In the genomic region with DNA sequence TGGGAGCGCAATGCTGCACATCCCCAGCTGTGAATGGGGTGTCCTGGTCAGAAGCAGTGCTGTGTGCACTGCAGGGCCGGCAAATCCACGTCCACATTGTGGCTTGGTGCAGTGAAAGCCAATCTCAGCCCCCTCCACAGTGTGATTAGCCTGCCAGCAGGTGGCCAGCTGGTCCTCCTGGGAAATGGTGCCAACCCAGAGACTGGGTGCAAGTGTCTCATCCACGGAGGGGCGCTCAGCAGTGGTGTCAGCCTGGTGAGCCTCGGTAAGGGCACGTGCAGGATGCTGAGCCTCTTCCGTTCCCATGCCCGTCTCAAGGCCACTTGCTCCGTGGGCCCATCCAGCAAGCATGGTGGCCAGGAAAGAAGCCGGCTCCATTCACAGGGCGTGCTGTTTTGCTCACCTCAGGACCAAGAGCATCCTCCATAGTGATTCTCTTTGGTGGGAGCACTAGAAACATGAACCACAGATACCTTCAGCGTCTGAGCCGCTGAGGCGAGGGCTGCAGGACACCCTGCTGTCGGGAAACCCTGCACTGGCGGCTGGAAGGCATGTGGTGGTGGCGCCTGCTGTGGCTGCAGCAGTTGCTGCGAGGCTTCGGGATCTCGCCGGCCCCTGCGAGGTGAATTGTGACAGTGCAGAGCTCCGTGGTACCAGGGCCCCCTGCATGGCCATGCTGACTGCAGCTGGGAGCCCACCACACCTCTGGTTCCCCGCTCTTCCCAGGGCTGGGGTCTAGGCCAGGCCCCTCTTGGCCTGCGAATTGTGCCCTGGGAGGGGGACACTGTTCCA, we compare ENCODE assay signal across 22 cellular contexts.
"Had no signal": no experiment of that assay in that cellular context is flagged by ENCODE, and none has a peak within 500 bp of the region (broad histone marks: within the 10 kb centered on the region; RNA-seq: fewer than 3 reads in every experiment).

No MANE protein-coding gene starts in this region.

- H3K4me3 ChIP-seq: tibial artery had no signal

- H3K27me3 Mint-ChIP-seq: activated CD4-positive, alpha-beta memory T cell treated with anti-CD3 and anti-CD28 coated beads for 36 hours had no signal

- H3K27ac Mint-ChIP-seq: activated CD4-positive, alpha-beta memory T cell treated with anti-CD3 and anti-CD28 coated beads for 36 hours; activated T-cell treated with anti-CD3 and anti-CD28 coated beads, Interleukin-2, amount 50 U/mL, for 72 hours had no signal

- H3K4me1 ChIP-seq: parathyroid adenoma had no signal

- H3K9ac ChIP-seq: parathyroid adenoma had no signal

- H3K27me3 ChIP-seq: tibial artery had no signal

- H3K9me3 Mint-ChIP-seq: activated CD4-positive, alpha-beta memory T cell treated with anti-CD3 and anti-CD28 coated beads for 36 hours; activated naive CD4-positive, alpha-beta T cell treated with anti-CD3 and anti-CD28 coated beads, Interleukin-2, amount 50 U/mL, for 72 hours; activated T-cell treated with anti-CD3 and anti-CD28 coated beads, Interleukin-2, amount 50 U/mL, for 72 hours; natural killer cell had no signal

- DNase-seq: activated CD4-positive, alpha-beta memory T cell treated with anti-CD3 and anti-CD28 coated beads for 36 hours; activated CD4-positive, alpha-beta T cell treated with anti-CD3 and anti-CD28 coated beads for 48 hours; activated gamma-delta T cell treated with Interleukin-2 at 50 U/mL for 16 hours; activated T-cell treated with anti-CD3 and anti-CD28 coated beads, Interleukin-2, amount 50 U/mL, for 72 hours; aorta; dermis blood vessel endothelial cell; effector CD8-positive, alpha-beta T cell; foreskin melanocyte; left cardiac atrium; midbrain; natural killer cell; right cardiac atrium; stimulated activated CD4-positive, alpha-beta T cell treated with anti-CD3 and anti-CD28 coated beads, Interleukin-12 subunit alpha, Interleukin-12 subunit beta, amount 100 ng/mL, for 4 hours; stimulated activated CD4-positive, alpha-beta T cell treated with anti-CD3 and anti-CD28 coated beads, Interleukin-4, amount 100 ng/mL, for 4 hours; stimulated activated naive CD8-positive, alpha-beta T cell treated with anti-CD3 and anti-CD28 coated beads, Interleukin-15, Interleukin-2, amounts not matched to agents 100 U/mL and 50 U/mL, for 24 hours; substantia nigra; T-helper 2 cell; tibial artery had no signal

- H3K36me3 ChIP-seq: tibial artery had no signal

- ATAC-seq: activated naive CD4-positive, alpha-beta T cell treated with anti-CD3 and anti-CD28 coated beads, Interleukin-2, amount 50 U/mL, for 72 hours; activated T-cell treated with anti-CD3 and anti-CD28 coated beads, Interleukin-2, amount 50 U/mL, for 72 hours; esophagus mucosa; left cardiac atrium; natural killer cell; right cardiac atrium; stimulated activated naive CD8-positive, alpha-beta T cell treated with anti-CD3 and anti-CD28 coated beads, Interleukin-15, Interleukin-2, amounts not matched to agents 100 U/mL and 50 U/mL, for 24 hours had no signal

- H3K36me3 Mint-ChIP-seq: activated CD4-positive, alpha-beta memory T cell treated with anti-CD3 and anti-CD28 coated beads for 36 hours; brain; natural killer cell had no signal

- H3K79me2 ChIP-seq: parathyroid adenoma had no signal

- H2AFZ ChIP-seq: parathyroid adenoma had no signal

- H3K27ac ChIP-seq: parathyroid adenoma, tibial artery had no signal
